In genomic region chr3:182796310-182796709, GRCh38 we compare ENCODE assay signal across 18 cellular contexts. TPM values are rescaled to one million over a fixed set of nuclear protein-coding genes. Genes with fewer than 3 reads are reported as not detected.
DNase-seq lines count a peak whose midpoint lies in the region; ATAC-seq, FAIRE-seq and TF ChIP-seq lines count a peak whose summit lies in the region.
"Had no signal": no experiment of that assay in that cellular context is flagged by ENCODE, and none has a peak within 500 bp of the region (broad histone marks: within the 10 kb centered on the region; RNA-seq: fewer than 3 reads in every experiment).

No MANE protein-coding gene starts in this region.

- H3K36me3 ChIP-seq in ACC112 (ENCODE audit: insufficient read depth, low read length) = no peaks in the 10 kb centered on the region
- H3K36me3 ChIP-seq in CD4-positive, CD25-positive, alpha-beta regulatory T cell (ENCODE audit: control insufficient read depth, insufficient read depth, low read length) = peaks cover 4% of the 10 kb centered on the region
- no peaks in the 10 kb centered on the region for H3K36me3 ChIP-seq in keratinocyte (ENCODE audit: control insufficient read depth in 2 of 2, extremely low read depth in 1 of 2, insufficient read depth in 2 of 2, low read length in 2 of 2)
- no peaks in the 10 kb centered on the region; the same call in 1 of the 2 replicates for H3K36me3 ChIP-seq in MG63
- H3K36me3 ChIP-seq: transverse colon had no signal

- dilution Hi-C loops in keratinocyte (cut with MboI; ENCODE audit: extremely low pct_ligation_motif_present, low sequenced_read_pairs) = no loop called here

- peaks cover 24 to 61% (median 46%) of the 10 kb centered on the region in 4 donors for H3K4me1 Mint-ChIP-seq in CD4-positive, CD25-positive, alpha-beta regulatory T cell

- H3K27ac ChIP-seq in ACC112 (ENCODE audit: low read depth, low read length) (no peak overlapping the region), VCaP (peak overlapping the region; percentile 98), keratinocyte (ENCODE audit: control insufficient read depth, insufficient read depth, low read length) (no peak overlapping the region), coronary artery (no peak overlapping the region)
- H3K27ac ChIP-seq in CD4-positive, CD25-positive, alpha-beta regulatory T cell (ENCODE audit: insufficient read depth, low read length, poor library complexity, severe bottlenecking) = peak overlapping the region; percentile 92

- peak overlapping the region; percentile 96; the same call in 1 of the 2 replicates for H3K4me3 ChIP-seq in ACC112 (ENCODE audit: low read depth, low read length)
- peak overlapping the region; percentile 96 for H3K4me3 ChIP-seq in CD4-positive, CD25-positive, alpha-beta regulatory T cell (ENCODE audit: low read depth, low read length)
- no peak overlapping the region for H3K4me3 ChIP-seq in keratinocyte (ENCODE audit: control insufficient read depth in 2 of 3, extremely low read depth in 1 of 3, insufficient read depth in 2 of 3, low read depth in 1 of 3, low read length in 3 of 3)
- H3K4me3 ChIP-seq in MG63 = no peak overlapping the region
- H3K4me3 ChIP-seq in coronary artery = no peak overlapping the region
- H3K4me3 ChIP-seq: lung had no signal

- peaks cover 3% of the 10 kb centered on the region for H3K27me3 Mint-ChIP-seq in CD4-positive, CD25-positive, alpha-beta regulatory T cell

- FAIRE-seq in keratinocyte (lab: Jason Lieb, UNC) = no peak

- peaks cover 61% of the 10 kb centered on the region for H3K79me2 ChIP-seq in ACC112 (ENCODE audit: control insufficient read depth, insufficient read depth, low read length, unreplicated experiment)
- peaks cover 66% of the 10 kb centered on the region for H3K79me2 ChIP-seq in keratinocyte (ENCODE audit: control insufficient read depth, insufficient read depth, low read length)

- H4K20me1 ChIP-seq in keratinocyte (ENCODE audit: control insufficient read depth, extremely low read depth, insufficient read depth, low read length) = no peaks in the 10 kb centered on the region

- no peaks in the 10 kb centered on the region for H3K9me1 ChIP-seq in keratinocyte (ENCODE audit: control insufficient read depth, extremely low read depth, insufficient read depth, low read length)

- H3K27ac Mint-ChIP-seq in CD4-positive, CD25-positive, alpha-beta regulatory T cell = peak overlapping the region; percentile 25 to 49 (median 37)
- H3K27ac Mint-ChIP-seq: H9 had no signal

- no peaks in the 10 kb centered on the region for H3K9me3 ChIP-seq in CD4-positive, CD25-positive, alpha-beta regulatory T cell (ENCODE audit: control insufficient read depth in 2 of 2, low read length in 2 of 2)
- H3K9me3 ChIP-seq in keratinocyte (ENCODE audit: control insufficient read depth, low read depth, low read length) = no peaks in the 10 kb centered on the region
- no peaks in the 10 kb centered on the region for H3K9me3 ChIP-seq in MG63
- H3K9me3 ChIP-seq: transverse colon had no signal

- ATAC-seq in CD4-positive, CD25-positive, alpha-beta regulatory T cell (ENCODE audit: low read depth in 2 of 2) = no peak

- no peak for TF ChIP-seq CTCF in VCaP (conservative IDR thresholded peaks at IDR 0.05)
- TF ChIP-seq CTCF in keratinocyte (optimal IDR thresholded peaks at IDR 0.05 in 1 of 3, IDR thresholded peaks at IDR 0.05 in 1 of 3, conservative IDR thresholded peaks at IDR 0.05 in 1 of 3; ENCODE audit: extremely low read depth in 1 of 3, insufficient read depth in 2 of 3, low read length in 3 of 3) = no peak
- no peak for TF ChIP-seq CTCF in coronary artery (IDR thresholded peaks at IDR 0.05)

- H3K4me2 ChIP-seq in keratinocyte (ENCODE audit: control insufficient read depth, extremely low read depth, insufficient read depth, low read depth, low read length) = peak overlapping the region; percentile 88

- H3K27me3 ChIP-seq in ACC112 (ENCODE audit: insufficient read depth, low read length) (no peaks in the 10 kb centered on the region), keratinocyte (ENCODE audit: control insufficient read depth, extremely low read depth, insufficient read depth, low read length) (no peaks in the 10 kb centered on the region), MG63 (no peaks in the 10 kb centered on the region)
- no peaks in the 10 kb centered on the region for H3K27me3 ChIP-seq in CD4-positive, CD25-positive, alpha-beta regulatory T cell (ENCODE audit: control insufficient read depth, insufficient read depth, low read length)
- H3K27me3 ChIP-seq: transverse colon had no signal

- DNase-seq in CD4-positive, CD25-positive, alpha-beta regulatory T cell = no peak
- no peak for DNase-seq in keratinocyte (ENCODE audit: low read depth, low spot score)
- DNase-seq in NK-92 treated with Interleukin-12 subunit alpha and Interleukin-12 subunit beta, amount 100 ng/mL, for 24 hours (lab: John Stamatoyannopoulos, UW) = no peak
- DNase-seq in MG63 = no peak
- no peak for DNase-seq in coronary artery (ENCODE audit: low spot score)
- DNase-seq: anterior cingulate cortex; DMS79; effector memory CD4-positive, alpha-beta T cell; H9; head of caudate nucleus; Kasumi-1; NCI-H1417 treated with DMSO at 0.1 percent for 48 hours; NCI-H748 treated with DMSO at 0.1 percent for 48 hours; SW 1271; transverse colon had no signal

- H3K9ac ChIP-seq in keratinocyte (ENCODE audit: control insufficient read depth, extremely low read depth, insufficient read depth, low read length) = no peak overlapping the region

- peaks cover 9% of the 10 kb centered on the region for H3K4me1 ChIP-seq in ACC112 (ENCODE audit: control insufficient read depth, insufficient read depth, low read length, unreplicated experiment)
- H3K4me1 ChIP-seq in CD4-positive, CD25-positive, alpha-beta regulatory T cell (ENCODE audit: control insufficient read depth, insufficient read depth, low read length, poor library complexity, severe bottlenecking) = peaks cover 36% of the 10 kb centered on the region
- H3K4me1 ChIP-seq in keratinocyte (ENCODE audit: control insufficient read depth, extremely low read depth, insufficient read depth, low read length) = peaks cover 22% of the 10 kb centered on the region

- H3K36me3 Mint-ChIP-seq in CD4-positive, CD25-positive, alpha-beta regulatory T cell = peaks cover 4% of the 10 kb centered on the region

- H3K9me3 Mint-ChIP-seq in CD4-positive, CD25-positive, alpha-beta regulatory T cell = peaks cover 0 to 3% (median 0%) of the 10 kb centered on the region in 7 donors
- H3K9me3 Mint-ChIP-seq: H9 had no signal

- no peak overlapping the region for H2AFZ ChIP-seq in ACC112 (ENCODE audit: low read length, unreplicated experiment)
- H2AFZ ChIP-seq in keratinocyte (ENCODE audit: control insufficient read depth, low read length) = no peak overlapping the region

- H3K4me3 Mint-ChIP-seq in CD4-positive, CD25-positive, alpha-beta regulatory T cell = peak overlapping the region in 3 of 4 donors; percentile 26 to 56 (median 39)
- H3K4me3 Mint-ChIP-seq: H9 had no signal

RNA-seq across cellular contexts. Expression of gene ATP11B, which starts 3.0 kb away (rescaled TPM):
- total RNA-seq in CD4-positive, CD25-positive, alpha-beta regulatory T cell = 151 TPM
- polyA plus RNA-seq in CD4-positive, CD25-positive, alpha-beta regulatory T cell = 10 to 100 TPM; 26.8 to 51.6 (median 37.1) TPM
- polyA plus RNA-seq in keratinocyte = 15.1 to 28.9 TPM (median 22.0 TPM) in 3 replicates
- 75.5 TPM for polyA plus RNA-seq in keratinocyte (2011; ENCODE audit: low read depth)
- 8.7 and 17.7 TPM in 2 replicates for polyA plus RNA-seq in keratinocyte (2011; cell fraction: cytosol; rRNA removed)
- 23.1 and 28.4 TPM in 2 replicates for polyA plus RNA-seq in keratinocyte (2011; cell fraction: nucleus; rRNA removed)
- polyA plus RNA-seq in keratinocyte (2012; ENCODE audit: low replicate concordance) = 23.9 and 26.0 TPM in 2 replicates
- polyA minus RNA-seq in keratinocyte = 17.8 to 50.6 TPM (median 22.8 TPM) in 3 replicates
- 16.5 TPM for polyA minus RNA-seq in keratinocyte (2011; cell fraction: cytosol; rRNA and poly(A)+ RNA removed)
- 40.6 and 68.4 TPM in 2 replicates for polyA minus RNA-seq in keratinocyte (2011; cell fraction: nucleus; rRNA and poly(A)+ RNA removed)
- total RNA-seq in MG63 (2014; rRNA removed; shearing (Covaris generic); ENCODE audit: low replicate concordance) = 31.7 and 48.3 TPM in 2 replicates

Comparison
In these comparisons a context has a peak if more than half of its experiments do, and no peak if none do; other contexts are left out.
1. H3K27ac ChIP-seq: peak in CD4-positive, CD25-positive, alpha-beta regulatory T cell (single experiment) and VCaP (single experiment); none in ACC112 (single experiment), keratinocyte (single experiment) and coronary artery (0 of 2).
2. H3K4me3 ChIP-seq: peak in ACC112 (single experiment) and CD4-positive, CD25-positive, alpha-beta regulatory T cell (single experiment); none in keratinocyte (0 of 3), MG63 (single experiment) and coronary artery (single experiment).